Comparison of ENCODE assay signal across 17 cellular contexts in the genomic region with DNA sequence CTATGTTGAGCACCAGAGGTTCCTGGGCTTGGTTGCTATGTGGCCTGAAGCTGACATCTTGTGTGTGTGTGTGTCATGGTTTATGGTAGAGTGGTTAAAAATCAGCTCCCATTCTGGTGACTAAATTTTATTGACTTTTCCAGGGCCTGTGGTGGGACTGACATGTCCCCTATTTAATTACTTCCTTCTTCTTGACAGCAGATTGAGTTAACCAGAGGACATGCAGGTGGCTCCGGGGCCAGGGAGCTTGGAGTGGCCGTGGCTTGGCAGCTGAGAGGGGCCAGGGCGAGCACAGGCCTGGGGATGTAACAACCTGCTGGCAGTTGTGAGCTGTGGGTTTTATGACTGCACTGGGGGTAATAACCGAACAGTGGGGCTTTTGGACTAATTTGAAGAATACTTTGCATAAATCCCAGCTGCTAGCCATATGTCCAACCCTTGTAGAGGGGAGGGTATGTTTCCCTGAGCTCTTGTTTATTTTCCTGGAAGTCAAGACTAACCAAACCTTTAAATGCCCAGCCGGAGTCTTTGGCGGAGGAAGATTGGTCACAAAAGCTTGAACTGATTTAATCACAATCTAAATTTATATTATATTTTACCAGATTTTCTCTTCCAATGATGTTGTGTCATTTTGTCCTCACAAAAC.
A peak's percentile ranks its signal among the peaks of the same experiment; 100 is the strongest.
DNase-seq lines count a peak whose midpoint lies in the region; ATAC-seq and TF ChIP-seq lines count a peak whose summit lies in the region.
"Had no signal": no experiment of that assay in that cellular context is flagged by ENCODE, and none has a peak within 500 bp of the region (broad histone marks: within the 10 kb centered on the region; RNA-seq: fewer than 3 reads in every experiment).

No MANE protein-coding gene starts in this region.

- ATAC-seq in HG03432 (IDR thresholded peaks at IDR 0.05; ENCODE audit: unreplicated experiment) (no peak), GM21367 (IDR thresholded peaks at IDR 0.05; ENCODE audit: unreplicated experiment) (no peak)
- no peak for ATAC-seq in stimulated activated effector memory CD8-positive, alpha-beta T cell treated with anti-CD3 and anti-CD28 coated beads, Interleukin-12 subunit alpha, Interleukin-12 subunit beta, amount 100 ng/mL, for 72 hours

- in situ Hi-C loops in KBM-7 (cut with MboI; ENCODE audit: low pct_unique_long_range_greater_than_20kb, low sequenced_read_pairs): loop anchor here (25.0 kb wide), 1 partner anchor 175 kb away; a partner anchor contains a TSS

- H3K4me1 Mint-ChIP-seq in stimulated activated effector memory CD8-positive, alpha-beta T cell treated with anti-CD3 and anti-CD28 coated beads, Interleukin-12 subunit alpha, Interleukin-12 subunit beta, amount 100 ng/mL, for 72 hours: no peaks in the 10 kb centered on the region
- H3K4me1 Mint-ChIP-seq: activated CD4-positive, alpha-beta T cell treated with anti-CD3 and anti-CD28 coated beads, Interleukin-2, amount 10 ng/mL, durations not matched to agents 7 days and 5 days had no signal

- H3K4me3 Mint-ChIP-seq in stimulated activated effector memory CD8-positive, alpha-beta T cell treated with anti-CD3 and anti-CD28 coated beads, Interleukin-12 subunit alpha, Interleukin-12 subunit beta, amount 100 ng/mL, for 72 hours: no peak overlapping the region
- H3K4me3 Mint-ChIP-seq: activated CD4-positive, alpha-beta T cell treated with anti-CD3 and anti-CD28 coated beads, Interleukin-2, amount 10 ng/mL, durations not matched to agents 7 days and 5 days; activated T-cell treated with anti-CD3 and anti-CD28 coated beads, Interleukin-2, amount 50 U/mL, for 24 hours had no signal

- no peak overlapping the region for H3K4me3 ChIP-seq in fibroblast of villous mesenchyme (ENCODE audit: low read depth, low read length)
- H3K4me3 ChIP-seq: GM12878, MG63, testis had no signal

- H3K36me3 Mint-ChIP-seq in stimulated activated effector memory CD8-positive, alpha-beta T cell treated with anti-CD3 and anti-CD28 coated beads, Interleukin-12 subunit alpha, Interleukin-12 subunit beta, amount 100 ng/mL, for 72 hours: no peaks in the 10 kb centered on the region

- no peaks in the 10 kb centered on the region for H3K9me3 Mint-ChIP-seq in stimulated activated effector memory CD8-positive, alpha-beta T cell treated with anti-CD3 and anti-CD28 coated beads, Interleukin-12 subunit alpha, Interleukin-12 subunit beta, amount 100 ng/mL, for 72 hours
- H3K9me3 Mint-ChIP-seq: activated CD4-positive, alpha-beta T cell treated with anti-CD3 and anti-CD28 coated beads, Interleukin-2, amount 10 ng/mL, durations not matched to agents 7 days and 5 days; activated T-cell treated with anti-CD3 and anti-CD28 coated beads, Interleukin-2, amount 50 U/mL, for 24 hours had no signal

- DNase-seq in COLO668 (lab: John Stamatoyannopoulos, UW; ENCODE audit: unreplicated experiment): peak; percentile 30
- DNase-seq in KBM-7: peak; percentile 92
- peak; percentile 52 to 75 for DNase-seq in NOMO-1 (lab: John Stamatoyannopoulos, UW; ENCODE audit: unreplicated experiment in 2 of 2)
- peak; percentile 24 for DNase-seq in fibroblast of villous mesenchyme (ENCODE audit: low read depth)
- no peak for DNase-seq in stimulated activated effector memory CD8-positive, alpha-beta T cell treated with anti-CD3 and anti-CD28 coated beads, Interleukin-12 subunit alpha, Interleukin-12 subunit beta, amount 100 ng/mL, for 72 hours (ENCODE audit: low spot score in 2 of 2)
- no peak for DNase-seq in kidney glomerular epithelial cell (lab: John Stamatoyannopoulos, UW)
- DNase-seq: activated CD4-positive, alpha-beta T cell treated with anti-CD3 and anti-CD28 coated beads, Interleukin-2, amount 10 ng/mL, durations not matched to agents 7 days and 5 days; activated T-cell treated with anti-CD3 and anti-CD28 coated beads, Interleukin-2, amount 50 U/mL, for 24 hours; head of caudate nucleus; kidney; MG63; NCI-H345; testis had no signal

- no peak for TF ChIP-seq CTCF in fibroblast of villous mesenchyme (IDR thresholded peaks at IDR 0.05; ENCODE audit: insufficient read depth, low read depth, low read length)

- no peak overlapping the region for H3K27ac Mint-ChIP-seq in stimulated activated effector memory CD8-positive, alpha-beta T cell treated with anti-CD3 and anti-CD28 coated beads, Interleukin-12 subunit alpha, Interleukin-12 subunit beta, amount 100 ng/mL, for 72 hours
- H3K27ac Mint-ChIP-seq: activated CD4-positive, alpha-beta T cell treated with anti-CD3 and anti-CD28 coated beads, Interleukin-2, amount 10 ng/mL, durations not matched to agents 7 days and 5 days; activated T-cell treated with anti-CD3 and anti-CD28 coated beads, Interleukin-2, amount 50 U/mL, for 24 hours; progenitor cell of endocrine pancreas had no signal

Comparison
In these comparisons a context has a peak if more than half of its experiments do, and no peak if none do; other contexts are left out.
1. DNase-seq: peak in COLO668 (single experiment), KBM-7 (single experiment), NOMO-1 (2 of 2) and fibroblast of villous mesenchyme (single experiment); none in stimulated activated effector memory CD8-positive, alpha-beta T cell treated with anti-CD3 and anti-CD28 coated beads, Interleukin-12 subunit alpha, Interleukin-12 subunit beta, amount 100 ng/mL, for 72 hours (0 of 2) and kidney glomerular epithelial cell (single experiment).